In genomic region chrX:52923781-52924241, GRCh38 we compare ENCODE assay signal across 9 cellular contexts. TPM values are rescaled to one million over a fixed set of nuclear protein-coding genes. Genes with fewer than 3 reads are reported as not detected.
DNase-seq lines count a peak whose midpoint lies in the region; ATAC-seq and TF ChIP-seq lines count a peak whose summit lies in the region.
"Had no signal": no experiment of that assay in that cellular context is flagged by ENCODE, and none has a peak within 500 bp of the region (broad histone marks: within the 10 kb centered on the region; RNA-seq: fewer than 3 reads in every experiment).

No MANE protein-coding gene starts in this region.

- H3K36me3 ChIP-seq in MM.1S (replicated peaks; ENCODE audit: insufficient read depth, low read length) (no peaks in the 10 kb centered on the region), fibroblast of lung (ENCODE audit: control insufficient read depth, insufficient read depth, low read length) (no peaks in the 10 kb centered on the region), transverse colon (no peaks in the 10 kb centered on the region)

- H2AFZ ChIP-seq in MM.1S (ENCODE audit: low read length) (peak overlapping the region; percentile 64), fibroblast of lung (ENCODE audit: low read length) (no peak overlapping the region)

- H3K9ac ChIP-seq in MM.1S (ENCODE audit: low read length) (peak overlapping the region; percentile 33; the same call in 1 of the 2 replicates), fibroblast of lung (ENCODE audit: insufficient read depth, low read length) (no peak overlapping the region)

- no peaks in the 10 kb centered on the region for H3K27me3 ChIP-seq in MM.1S (replicated peaks; ENCODE audit: insufficient read depth, low read length)
- H3K27me3 ChIP-seq in fibroblast of lung (ENCODE audit: control insufficient read depth, insufficient read depth, low read length) = no peaks in the 10 kb centered on the region
- no peaks in the 10 kb centered on the region for H3K27me3 ChIP-seq in transverse colon

- no peak for TF ChIP-seq EP300 in transverse colon (IDR thresholded peaks at IDR 0.05; ENCODE audit: low read depth)

- TF ChIP-seq POLR2A in transverse colon (IDR thresholded peaks at IDR 0.05) (no peak), erythroblast (IDR thresholded peaks at IDR 0.05; ENCODE audit: low read length) (no peak)

- H3K9me2 ChIP-seq in MM.1S (replicated peaks; ENCODE audit: insufficient read depth, low read length) = no peaks in the 10 kb centered on the region

- no peaks in the 10 kb centered on the region for H4K20me1 ChIP-seq in MM.1S (ENCODE audit: insufficient read depth, low read length)
- H4K20me1 ChIP-seq in fibroblast of lung (ENCODE audit: control insufficient read depth, extremely low read depth, insufficient read depth, low read length) = no peaks in the 10 kb centered on the region

- H3K27ac ChIP-seq in MM.1S (ENCODE audit: low read length) (peak overlapping the region; percentile 86), fibroblast of lung (ENCODE audit: insufficient read depth, low read length) (peak overlapping the region; percentile 4), transverse colon (peak overlapping the region in 1 of 4 donors; percentile 38)

- H3K4me1 ChIP-seq in MM.1S (ENCODE audit: low read length) (peaks cover 6% of the 10 kb centered on the region), fibroblast of lung (ENCODE audit: control insufficient read depth, extremely low read depth, insufficient read depth, low read length) (peaks cover 5% of the 10 kb centered on the region), transverse colon (peaks cover 0 to 6% (median 0%) of the 10 kb centered on the region in 4 donors)

- ATAC-seq in GM21619 (IDR thresholded peaks at IDR 0.05; ENCODE audit: unreplicated experiment) (peak; percentile 56), HG03520 (IDR thresholded peaks at IDR 0.05; ENCODE audit: unreplicated experiment) (no peak)

- H3K79me2 ChIP-seq in MM.1S (ENCODE audit: low read length) (no peaks in the 10 kb centered on the region), fibroblast of lung (ENCODE audit: control insufficient read depth, insufficient read depth, low read length) (no peaks in the 10 kb centered on the region)

- peaks cover 12% of the 10 kb centered on the region for H3F3A ChIP-seq in MM.1S (ENCODE audit: insufficient read depth, low read length)

- WGBS in transverse colon (ENCODE audit: low coverage in 1 of 2), 2 donors = 51% methylated on average over 4 of the region's 4 CpGs; no CpG with 5 or more reads in 1 of the 2 donors

- H3K9me3 ChIP-seq in MM.1S (replicated peaks; ENCODE audit: insufficient read depth, low read length) (no peaks in the 10 kb centered on the region), fibroblast of lung (ENCODE audit: control insufficient read depth, insufficient read depth, low read depth, low read length) (no peaks in the 10 kb centered on the region), transverse colon (no peaks in the 10 kb centered on the region)

- peak; percentile 61 for DNase-seq in ELR (ENCODE audit: low read depth)
- peak; percentile 79 for DNase-seq in MM.1S
- DNase-seq in fibroblast of lung (ENCODE audit: low read depth in 2 of 2) = peak; percentile 56 to 65
- DNase-seq in transverse colon = peak; percentile 24
- no peak for DNase-seq in NCI-H345 treated with DMSO at 0.1 percent for 48 hours (lab: John Stamatoyannopoulos, UW; ENCODE audit: unreplicated experiment)
- DNase-seq in erythroblast (lab: John Stamatoyannopoulos, UW) = no peak

- TF ChIP-seq CTCF in MM.1S (IDR thresholded peaks at IDR 0.05; ENCODE audit: low read length) = no peak
- no peak for TF ChIP-seq CTCF in fibroblast of lung (conservative IDR thresholded peaks at IDR 0.05 in 1 of 2, IDR thresholded peaks at IDR 0.05 in 1 of 2; ENCODE audit: low read depth in 1 of 2, low read length in 2 of 2)
- no peak for TF ChIP-seq CTCF in transverse colon (IDR thresholded peaks at IDR 0.05)

- peak overlapping the region; percentile 78 for H3K4me2 ChIP-seq in MM.1S (ENCODE audit: low read depth, low read length)
- no peak overlapping the region for H3K4me2 ChIP-seq in fibroblast of lung (ENCODE audit: extremely low read depth, insufficient read depth, low read length)

- in situ Hi-C loops in transverse colon (cut with MboI; ENCODE audit: low pct_ligation_motif_present in 1 of 4, low pct_unique_long_range_greater_than_20kb in 1 of 4, low sequenced_read_pairs in 3 of 4) = no loop called here

- peak overlapping the region; percentile 28; the same call in 1 of the 2 replicates for H3K4me3 ChIP-seq in MM.1S (ENCODE audit: low read length)
- H3K4me3 ChIP-seq in fibroblast of lung (replicated peaks in 1 of 4; ENCODE audit: control extremely low read depth in 1 of 4, insufficient read depth in 1 of 4, low read depth in 3 of 4, low read length in 4 of 4) = no peak overlapping the region
- no peak overlapping the region for H3K4me3 ChIP-seq in transverse colon

- intact Hi-C loops in transverse colon (cut with DNase I; ENCODE audit: low total_unique reads) = no loop called here

RNA-seq across cellular contexts. Expression of gene FAM156B, which starts 26.7 kb away (rescaled TPM):
- total RNA-seq in fibroblast of lung (6.2 and 12.6 TPM in 2 replicates), transverse colon (10 to 100 TPM; 24.7 to 63.6 (median 31.8) TPM)
- polyA plus RNA-seq in fibroblast of lung = 11.0 and 11.4 TPM in 2 replicates
- polyA plus RNA-seq in fibroblast of lung (2012) = 4.7 and 7.0 TPM in 2 replicates
- 8.9 and 10.5 TPM in 2 replicates for polyA minus RNA-seq in fibroblast of lung (ENCODE audit: low replicate concordance)

RNA-seq across cellular contexts. Expression of gene FAM156A, which starts 34.5 kb away (rescaled TPM):
- 7.6 and 10.3 TPM in 2 replicates for total RNA-seq in fibroblast of lung
- 15.3 and 18.8 TPM in 2 replicates for polyA plus RNA-seq in fibroblast of lung
- 11.3 and 12.1 TPM in 2 replicates for polyA plus RNA-seq in fibroblast of lung (2012)
- 9.6 and 11.7 TPM in 2 replicates for polyA minus RNA-seq in fibroblast of lung (ENCODE audit: low replicate concordance)
- 100 to 1,000 TPM in 1 of 4 donors, 10 to 100 TPM in 3; 12.6 to 246 (median 29.3) TPM for total RNA-seq in transverse colon

RNA-seq across cellular contexts. Expression of gene XAGE3, which starts 55.9 kb away (rescaled TPM):
- total RNA-seq in fibroblast of lung (not detected in 2 replicates), transverse colon (not detected)
- not detected in 2 replicates for polyA plus RNA-seq in fibroblast of lung
- polyA plus RNA-seq in fibroblast of lung (2012) = not detected in 2 replicates
- polyA minus RNA-seq in fibroblast of lung (ENCODE audit: low replicate concordance) = not detected in 2 replicates
- total RNA-seq: dermis microvascular lymphatic vessel endothelial cell had no signal

Comparison
In these comparisons a context has a peak if more than half of its experiments do, and no peak if none do; other contexts are left out.
1. DNase-seq: peak in ELR (single experiment), MM.1S (single experiment), fibroblast of lung (2 of 2) and transverse colon (single experiment); none in NCI-H345 treated with DMSO at 0.1 percent for 48 hours (single experiment) and erythroblast (0 of 2).